Comparison of ENCODE assay signal across 24 cellular contexts in the genomic region with DNA sequence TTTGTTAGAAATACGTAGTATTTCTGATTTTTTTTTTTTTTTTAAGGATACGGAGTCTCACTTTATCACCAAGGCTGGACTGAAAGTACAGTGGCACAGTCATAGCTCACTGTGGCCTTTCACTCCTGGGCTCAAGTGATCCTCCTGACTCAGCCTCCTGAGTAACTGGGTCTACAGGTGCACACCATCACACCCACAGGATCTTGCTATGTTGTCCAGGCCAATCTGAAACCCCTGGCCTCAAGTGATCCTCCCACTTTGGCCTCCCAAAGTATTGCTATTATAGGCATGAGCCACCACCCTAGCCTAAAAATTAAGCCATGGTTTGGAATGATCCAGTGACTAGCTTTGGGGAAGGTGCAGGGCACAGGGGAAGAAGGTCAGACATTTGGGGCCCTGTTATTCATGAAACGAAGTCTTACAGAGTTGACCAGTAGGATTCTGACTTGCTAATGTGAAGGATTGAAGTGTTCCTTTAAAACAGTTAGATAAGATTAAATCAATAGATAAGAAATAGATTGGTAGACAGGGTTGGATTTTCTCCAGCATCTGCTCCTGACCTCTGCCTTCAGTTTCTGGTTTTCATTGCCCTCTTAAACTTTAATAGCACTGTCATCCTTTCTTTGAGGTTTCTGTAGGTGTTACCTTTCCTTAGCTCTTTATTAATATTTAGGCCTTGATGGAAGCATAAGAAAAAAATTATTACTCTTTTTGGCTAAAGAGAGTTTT.
DNase-seq lines count a peak whose midpoint lies in the region; ATAC-seq, FAIRE-seq and TF ChIP-seq lines count a peak whose summit lies in the region.
"Had no signal": no experiment of that assay in that cellular context is flagged by ENCODE, and none has a peak within 500 bp of the region (broad histone marks: within the 10 kb centered on the region; RNA-seq: fewer than 3 reads in every experiment).

No MANE protein-coding gene starts in this region.

- peaks cover 71% of the 10 kb centered on the region for H3K36me3 Mint-ChIP-seq in activated T-helper 17 cell treated with anti-CD3 and anti-CD28 coated beads, Interleukin-2, amount 50 U/mL, for 72 hours (ENCODE audit: low read depth)
- H3K36me3 Mint-ChIP-seq in MCF 10A (ENCODE audit: insufficient read depth, unreplicated experiment): peaks cover 32% of the 10 kb centered on the region

- H3K36me3 ChIP-seq in Karpas-422 (ENCODE audit: insufficient read depth, low read length) (peaks cover 11% of the 10 kb centered on the region), HepG2 (replicated peaks in 1 of 2; ENCODE audit: control insufficient read depth in 1 of 2, insufficient read depth in 2 of 2, low read length in 2 of 2) (peaks cover 0 to 23% of the 10 kb centered on the region in 2 experiments; a peak in 2 of 5 replicates), body of pancreas (replicated peaks in 1 of 2; ENCODE audit: insufficient read depth in 1 of 2, low read depth in 2 of 2) (no peaks in the 10 kb centered on the region), tibial artery (no peaks in the 10 kb centered on the region)

- H2AFZ ChIP-seq in Karpas-422 (ENCODE audit: low read length) (no peak overlapping the region), HepG2 (ENCODE audit: low read length) (no peak overlapping the region)

- CTCF ChIA-PET in HepG2 (lab: Yijun Ruan, JAX; ENCODE audit: low intra/inter-chr PET ratio, low total read pairs) (no interaction called here), MCF 10A (lab: Yijun Ruan, JAX) (interaction anchor here (0.6 to 1.0 kb wide), 2 partner anchors 11 to 258 kb away, joined by 3 to 6 read pairs; no protein-coding TSS in a partner anchor)

- H3K27me3 ChIP-seq in Karpas-422 (ENCODE audit: low read length) (no peaks in the 10 kb centered on the region), HepG2 (ENCODE audit: control insufficient read depth in 1 of 2, insufficient read depth in 2 of 2, low read length in 2 of 2) (no peaks in the 10 kb centered on the region), body of pancreas (no peaks in the 10 kb centered on the region), tibial artery (no peaks in the 10 kb centered on the region)
- H3K27me3 ChIP-seq: BLaER1 had no signal

- peak overlapping the region; percentile 1 for H3K27ac Mint-ChIP-seq in activated T-helper 17 cell treated with anti-CD3 and anti-CD28 coated beads, Interleukin-2, amount 50 U/mL, for 72 hours
- H3K27ac Mint-ChIP-seq in MCF 10A (ENCODE audit: low read depth, unreplicated experiment): no peak overlapping the region
- H3K27ac Mint-ChIP-seq: CD4-positive, alpha-beta T cell had no signal

- WGBS in HepG2 (ENCODE audit: low lambda C conversion rate): 94% methylated on average over 3 of the region's 3 CpGs
- WGBS in body of pancreas, 2 donors: 81 to 90% methylated on average over 3 of the region's 3 CpGs

- in situ Hi-C loops in HepG2 (cut with HindIII; ENCODE audit: extremely low pct_ligation_motif_present, low pct_unique_long_range_greater_than_20kb): no loop called here

- DNase-seq in Karpas-422 (no peak), HepG2 (ENCODE audit: low spot score) (no peak), MCF 10A (ENCODE audit: unreplicated experiment) (no peak), body of pancreas (no peak), tibial artery (no peak)
- DNase-seq in activated CD4-positive, alpha-beta T cell treated with anti-CD3 and anti-CD28 coated beads, Interleukin-2, amount 50 U/mL, for 4 hours: no peak
- DNase-seq: CD4-positive, alpha-beta T cell; DMS53; GOT3; KBM-7; NCI-H1048; NCI-H1417; NCI-H1694; NCI-H2029 treated with DMSO at 0.1 percent for 48 hours; NCI-H2227 treated with DMSO at 0.1 percent for 48 hours; NCI-H526 treated with DMSO at 0.1 percent for 48 hours; SHP77 had no signal

- FAIRE-seq in HepG2 (lab: Jason Lieb, UNC): no peak
- FAIRE-seq: A204.1 had no signal

- no peaks in the 10 kb centered on the region for H3K9me2 ChIP-seq in Karpas-422 (replicated peaks; ENCODE audit: insufficient read depth, low read length)

- TF ChIP-seq CTCF in 22Rv1 (IDR thresholded peaks at IDR 0.05) (no peak), HepG2 (CRISPR knock-in tag; IDR thresholded peaks at IDR 0.05) (no peak), MCF 10A (IDR thresholded peaks at IDR 0.05; ENCODE audit: unreplicated experiment) (no peak), body of pancreas (IDR thresholded peaks at IDR 0.05) (no peak), tibial artery (IDR thresholded peaks at IDR 0.05) (no peak)

- no peak for TF ChIP-seq EP300 in HepG2 (IDR thresholded peaks at IDR 0.05; ENCODE audit: low read depth in 2 of 2, low read length in 2 of 2)
- TF ChIP-seq EP300 in HepG2 (CRISPR knock-in tag; IDR thresholded peaks at IDR 0.05; ENCODE audit: borderline replicate concordance): no peak

- no peak for TF ChIP-seq RAD21 in HepG2 (CRISPR knock-in tag; IDR thresholded peaks at IDR 0.05)

- BruUV-seq in HepG2 (replicated peaks; lab: Mats Ljungman, UMichigan) (no TSS peak), MCF 10A (replicated peaks; lab: Mats Ljungman, UMichigan) (no TSS peak)

- H3K79me2 ChIP-seq in Karpas-422 (ENCODE audit: low read length) (peaks cover 90% of the 10 kb centered on the region), HepG2 (ENCODE audit: insufficient read depth, low read length) (peaks cover 6% of the 10 kb centered on the region)

- POLR2A ChIA-PET in HepG2 (lab: Yijun Ruan, JAX): no interaction called here
- POLR2A ChIA-PET in MCF 10A (lab: Yijun Ruan, JAX): no interaction called here

- H3K4me3 ChIP-seq in Karpas-422 (ENCODE audit: low read length) (no peak overlapping the region), HepG2 (replicated peaks in 1 of 3; ENCODE audit: insufficient read depth in 1 of 3, low read depth in 2 of 3, low read length in 3 of 3) (no peak overlapping the region), body of pancreas (no peak overlapping the region), tibial artery (no peak overlapping the region)
- H3K4me3 ChIP-seq: BLaER1, HAP-1 had no signal

- no peaks in the 10 kb centered on the region for H3K27me3 Mint-ChIP-seq in activated T-helper 17 cell treated with anti-CD3 and anti-CD28 coated beads, Interleukin-2, amount 50 U/mL, for 72 hours
- no peaks in the 10 kb centered on the region for H3K27me3 Mint-ChIP-seq in MCF 10A (ENCODE audit: insufficient read depth, unreplicated experiment)
- H3K27me3 Mint-ChIP-seq: CD4-positive, alpha-beta T cell had no signal

- intact Hi-C loops in HepG2 (cut with micrococcal nuclease; ENCODE audit: unreplicated experiment) (loop anchor here (5.0 to 10.0 kb wide), 2 partner anchors 87 to 95 kb away; no protein-coding TSS in a partner anchor), MCF 10A (cut with micrococcal nuclease) (no loop called here), body of pancreas (cut with DNase I) (no loop called here), tibial artery (cut with DNase I; ENCODE audit: low total_unique reads) (no loop called here)

- H3K4me1 Mint-ChIP-seq in activated T-helper 17 cell treated with anti-CD3 and anti-CD28 coated beads, Interleukin-2, amount 50 U/mL, for 72 hours: peaks cover 32% of the 10 kb centered on the region
- peaks cover 26% of the 10 kb centered on the region for H3K4me1 Mint-ChIP-seq in MCF 10A (ENCODE audit: insufficient read depth, unreplicated experiment)

- H3K9me3 Mint-ChIP-seq in activated T-helper 17 cell treated with anti-CD3 and anti-CD28 coated beads, Interleukin-2, amount 50 U/mL, for 72 hours: no peaks in the 10 kb centered on the region
- H3K9me3 Mint-ChIP-seq in MCF 10A (ENCODE audit: unreplicated experiment): no peaks in the 10 kb centered on the region
- H3K9me3 Mint-ChIP-seq: CD4-positive, alpha-beta T cell had no signal

- no peak overlapping the region for H3K4me3 Mint-ChIP-seq in activated T-helper 17 cell treated with anti-CD3 and anti-CD28 coated beads, Interleukin-2, amount 50 U/mL, for 72 hours
- H3K4me3 Mint-ChIP-seq in MCF 10A (ENCODE audit: unreplicated experiment): no peak overlapping the region
- H3K4me3 Mint-ChIP-seq: CD4-positive, alpha-beta T cell had no signal

- ATAC-seq in activated T-helper 17 cell treated with anti-CD3 and anti-CD28 coated beads, Interleukin-2, amount 50 U/mL, for 72 hours (replicated peaks): peak; percentile 43
- ATAC-seq in HepG2 (no peak), body of pancreas (no peak)
- ATAC-seq: Panc1 had no signal

- H4K20me1 ChIP-seq in Karpas-422 (ENCODE audit: insufficient read depth, low read depth, low read length) (no peaks in the 10 kb centered on the region), HepG2 (ENCODE audit: insufficient read depth, low read length) (peaks cover 25% of the 10 kb centered on the region)
- H4K20me1 ChIP-seq: BLaER1 had no signal

- H3K4me1 ChIP-seq in Karpas-422 (ENCODE audit: low read length): peaks cover 74% of the 10 kb centered on the region
- H3K4me1 ChIP-seq in HepG2 (ENCODE audit: insufficient read depth, low read length): peaks cover 77% of the 10 kb centered on the region
- peaks cover 46% of the 10 kb centered on the region for H3K4me1 ChIP-seq in body of pancreas
- H3K4me1 ChIP-seq in tibial artery: peaks cover 0 to 11% (median 2%) of the 10 kb centered on the region in 4 donors
- H3K4me1 ChIP-seq: BLaER1 had no signal

- H3K9ac ChIP-seq in Karpas-422 (ENCODE audit: low read length) (no peak overlapping the region), HepG2 (ENCODE audit: insufficient read depth, low read depth, low read length) (no peak overlapping the region)
- H3K9ac ChIP-seq: BLaER1 had no signal

- H3K27ac ChIP-seq in 22Rv1 (peak overlapping the region; percentile 25), Karpas-422 (ENCODE audit: low read length) (peak overlapping the region; percentile 83; the same call in 1 of the 2 replicates), HepG2 (ENCODE audit: extremely low read length, insufficient read depth, low read length) (no peak overlapping the region), body of pancreas (no peak overlapping the region), tibial artery (no peak overlapping the region)
- H3K27ac ChIP-seq: BLaER1, RWPE1 had no signal

- H3K4me2 ChIP-seq in Karpas-422 (ENCODE audit: low read depth, low read length, poor library complexity, severe bottlenecking) (no peak overlapping the region), HepG2 (ENCODE audit: low read depth, low read length) (no peak overlapping the region)
- H3K4me2 ChIP-seq: BLaER1 had no signal

- H3K9me3 ChIP-seq in Karpas-422 (ENCODE audit: low read length) (no peaks in the 10 kb centered on the region), HepG2 (ENCODE audit: low read length) (no peaks in the 10 kb centered on the region), body of pancreas (no peaks in the 10 kb centered on the region), tibial artery (no peaks in the 10 kb centered on the region)
- H3K9me3 ChIP-seq: BLaER1, HAP-1 had no signal

- TF ChIP-seq POLR2A in HepG2 (IDR thresholded peaks at IDR 0.05; ENCODE audit: insufficient read depth in 1 of 2, low read depth in 2 of 2, low read length in 2 of 2) (no peak), body of pancreas (IDR thresholded peaks at IDR 0.05) (no peak)

Comparison
In these comparisons a context has a peak if more than half of its experiments do, and no peak if none do; other contexts are left out.
1. H3K27ac ChIP-seq: peak in 22Rv1 (single experiment) and Karpas-422 (single experiment); none in HepG2 (single experiment), body of pancreas (0 of 4) and tibial artery (0 of 2).